ENCODE assay signal across 26 cellular contexts in the genomic region with DNA sequence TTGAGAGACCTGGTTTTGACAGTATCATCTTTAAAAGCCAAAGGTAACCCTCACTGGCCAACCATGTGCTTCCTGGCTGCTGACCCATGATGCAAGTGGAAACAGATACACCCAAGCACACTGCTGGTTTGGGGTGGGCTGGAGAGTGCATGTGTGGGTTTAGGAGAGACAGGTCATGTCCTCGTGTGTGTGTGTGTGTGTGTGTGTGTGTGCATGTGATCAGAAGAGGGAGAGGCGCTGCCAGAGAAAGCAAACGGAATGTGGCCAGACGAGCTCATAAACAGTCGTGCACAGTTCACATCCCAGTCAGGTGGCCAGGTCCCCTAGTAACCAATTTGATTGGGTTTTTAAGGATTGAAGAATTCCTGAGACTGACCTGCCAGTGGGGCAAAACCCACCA.
"Had no signal": no experiment of that assay in that cellular context is flagged by ENCODE, and none has a peak within 500 bp of the region (broad histone marks: within the 10 kb centered on the region; RNA-seq: fewer than 3 reads in every experiment).

No MANE protein-coding gene starts in this region.

- H3K27ac Mint-ChIP-seq: activated CD4-positive, alpha-beta memory T cell treated with anti-CD3 and anti-CD28 coated beads, Interleukin-2, amount 10 ng/mL, durations not matched to agents 7 days and 5 days; activated CD4-positive, alpha-beta T cell treated with anti-CD3 and anti-CD28 coated beads, Interleukin-2, amount 10 ng/mL, durations not matched to agents 24 days and 14 days; activated naive CD4-positive, alpha-beta T cell treated with anti-CD3 and anti-CD28 coated beads, Interleukin-2, amount 50 U/mL, for 72 hours; activated T-helper 2 cell treated with anti-CD3 and anti-CD28 coated beads, Interferon-gamma antibody, Interleukin-2, Interleukin-4, amounts not matched to agents 10 μg/mL and 5 μg/mL and 100 μg/mL, durations not matched to agents 14 hours and 24 hours and 36 hours; naive thymus-derived CD8-positive, alpha-beta T cell; neural progenitor cell had no signal

- H3K9me3 Mint-ChIP-seq: activated T-helper 2 cell treated with anti-CD3 and anti-CD28 coated beads, Interferon-gamma antibody, Interleukin-2, Interleukin-4, amounts not matched to agents 10 μg/mL and 5 μg/mL and 100 μg/mL, durations not matched to agents 14 hours and 24 hours and 36 hours had no signal

- DNase-seq: activated CD4-positive, alpha-beta memory T cell treated with anti-CD3 and anti-CD28 coated beads, Interleukin-2, amount 10 ng/mL, durations not matched to agents 7 days and 5 days; activated CD4-positive, alpha-beta T cell treated with anti-CD3 and anti-CD28 coated beads, Interleukin-2, amount 10 ng/mL, durations not matched to agents 24 days and 14 days; activated CD4-positive, CD25-positive, alpha-beta regulatory T cell treated with anti-CD3 and anti-CD28 coated beads, Interleukin-2, amount 50 U/mL, for 72 hours; activated naive CD4-positive, alpha-beta T cell; activated T-cell treated with anti-CD3 and anti-CD28 coated beads, Interleukin-2, amount 50 U/mL, for 48 hours; dermis blood vessel endothelial cell; effector CD4-positive, alpha-beta T cell; left lung; lower lobe of right lung; mesenchymal stem cell; naive thymus-derived CD8-positive, alpha-beta T cell; stimulated activated CD4-positive, alpha-beta T cell treated with anti-CD3 and anti-CD28 coated beads, Interleukin-12 subunit alpha, Interleukin-12 subunit beta, amount 100 ng/mL, for 4 hours; stimulated activated CD4-positive, alpha-beta T cell treated with anti-CD3 and anti-CD28 coated beads, Interleukin-4, amount 100 ng/mL, for 1 hour; stimulated activated naive CD8-positive, alpha-beta T cell treated with anti-CD3 and anti-CD28 coated beads, Interleukin-15, Interleukin-2, amounts not matched to agents 100 U/mL and 50 U/mL, for 24 hours; T-helper 9 cell; testis; transverse colon had no signal

- H3K27me3 Mint-ChIP-seq: activated CD4-positive, alpha-beta memory T cell treated with anti-CD3 and anti-CD28 coated beads, Interleukin-2, amount 10 ng/mL, durations not matched to agents 7 days and 5 days; activated CD4-positive, alpha-beta T cell treated with anti-CD3 and anti-CD28 coated beads, Interleukin-2, amount 10 ng/mL, durations not matched to agents 24 days and 14 days had no signal

- H3K4me2 ChIP-seq: neural progenitor cell had no signal

- H3K4me3 Mint-ChIP-seq: activated CD4-positive, alpha-beta memory T cell treated with anti-CD3 and anti-CD28 coated beads, Interleukin-2, amount 10 ng/mL, durations not matched to agents 7 days and 5 days; activated CD4-positive, alpha-beta T cell treated with anti-CD3 and anti-CD28 coated beads, Interleukin-2, amount 10 ng/mL, durations not matched to agents 24 days and 14 days; naive thymus-derived CD8-positive, alpha-beta T cell; neural progenitor cell had no signal

- H2AFZ ChIP-seq: neural progenitor cell had no signal

- H3K36me3 ChIP-seq: left lung, lower lobe of right lung, neural progenitor cell, transverse colon, vagina had no signal

- H3K4me1 ChIP-seq: lower lobe of right lung, testis, transverse colon had no signal

- H3K27ac ChIP-seq: left lung, lower lobe of right lung, neural progenitor cell, skin epidermis, testis, transverse colon, vagina had no signal

- H3K9me3 ChIP-seq: left lung, lower lobe of right lung, testis, transverse colon, vagina had no signal

- H3K27me3 ChIP-seq: left lung, neural progenitor cell, testis, transverse colon, vagina had no signal

- FAIRE-seq: bronchial epithelial cell, colon, frontal cortex, islet of Langerhans had no signal

- H3K4me3 ChIP-seq: left lung, lower lobe of right lung, neural progenitor cell, skin epidermis, testis, transverse colon, vagina had no signal

- H3K4me1 Mint-ChIP-seq: activated CD4-positive, alpha-beta memory T cell treated with anti-CD3 and anti-CD28 coated beads, Interleukin-2, amount 10 ng/mL, durations not matched to agents 7 days and 5 days; activated CD4-positive, alpha-beta T cell treated with anti-CD3 and anti-CD28 coated beads, Interleukin-2, amount 10 ng/mL, durations not matched to agents 24 days and 14 days; naive thymus-derived CD8-positive, alpha-beta T cell had no signal
